In genomic region chr15:81007428-81008064, GRCh38 we compare ENCODE assay signal across 17 cellular contexts.
"Had no signal": no experiment of that assay in that cellular context is flagged by ENCODE, and none has a peak within 500 bp of the region (broad histone marks: within the 10 kb centered on the region; RNA-seq: fewer than 3 reads in every experiment).

No MANE protein-coding gene starts in this region.

- H3K27me3 ChIP-seq: adrenal gland, colonic mucosa, esophagus squamous epithelium had no signal

- H3K27me3 Mint-ChIP-seq: activated CD4-positive, alpha-beta T cell treated with anti-CD3 and anti-CD28 coated beads, Interleukin-2, amount 10 ng/mL, durations not matched to agents 24 days and 14 days; stimulated activated memory B cell treated with anti-CD40 and anti-IgM and Interleukin-4, amounts not matched to agents 10 μg/mL and 1 μg/mL and 100 μg/mL, for 72 hours had no signal

- H3K27ac Mint-ChIP-seq: activated CD4-positive, alpha-beta T cell treated with anti-CD3 and anti-CD28 coated beads, Interleukin-2, amount 10 ng/mL, durations not matched to agents 24 days and 14 days; stimulated activated memory B cell treated with anti-CD40 and anti-IgM and Interleukin-4, amounts not matched to agents 10 μg/mL and 1 μg/mL and 100 μg/mL, for 72 hours had no signal

- H3K9me3 Mint-ChIP-seq: activated CD4-positive, alpha-beta T cell treated with anti-CD3 and anti-CD28 coated beads, Interleukin-2, amount 10 ng/mL, durations not matched to agents 24 days and 14 days; natural killer cell; stimulated activated memory B cell treated with anti-CD40 and anti-IgM and Interleukin-4, amounts not matched to agents 10 μg/mL and 1 μg/mL and 100 μg/mL, for 72 hours had no signal

- H3K4me3 ChIP-seq: adrenal gland, cardiac muscle cell, colonic mucosa, esophagus squamous epithelium had no signal

- H3K36me3 ChIP-seq: cardiac muscle cell, colonic mucosa had no signal

- H3K36me3 Mint-ChIP-seq: natural killer cell had no signal

- H3K27ac ChIP-seq: adrenal gland, cardiac muscle cell, colonic mucosa, esophagus squamous epithelium had no signal

- H3K4me3 Mint-ChIP-seq: activated CD4-positive, alpha-beta T cell treated with anti-CD3 and anti-CD28 coated beads, Interleukin-2, amount 10 ng/mL, durations not matched to agents 24 days and 14 days; natural killer cell; stimulated activated memory B cell treated with anti-CD40 and anti-IgM and Interleukin-4, amounts not matched to agents 10 μg/mL and 1 μg/mL and 100 μg/mL, for 72 hours had no signal

- ATAC-seq: left ventricle myocardium superior; natural killer cell; stimulated activated memory B cell treated with anti-CD40 and anti-IgM and Interleukin-4, amounts not matched to agents 10 μg/mL and 1 μg/mL and 100 μg/mL, for 72 hours had no signal

- DNase-seq: activated CD4-positive, alpha-beta T cell treated with anti-CD3 and anti-CD28 coated beads, Interleukin-2, amount 10 ng/mL, durations not matched to agents 24 days and 14 days; activated effector memory CD4-positive, alpha-beta T cell treated with Interleukin-2 at 50 U/mL for 16 hours; activated naive CD4-positive, alpha-beta T cell treated with anti-CD3 and anti-CD28 coated beads, Interleukin-2, amount 50 U/mL, for 16 hours; adrenal gland; colonic mucosa; effector CD4-positive, alpha-beta T cell; esophagus squamous epithelium; hippocampal formation; kidney glomerular epithelial cell; left ventricle myocardium superior; mesenchymal stem cell; natural killer cell; posterior cingulate gyrus; retina; T-helper 9 cell had no signal

- H3K9me3 ChIP-seq: adrenal gland, colonic mucosa, esophagus squamous epithelium had no signal
